ENCODE assay signal across 17 cellular contexts in the genomic region with DNA sequence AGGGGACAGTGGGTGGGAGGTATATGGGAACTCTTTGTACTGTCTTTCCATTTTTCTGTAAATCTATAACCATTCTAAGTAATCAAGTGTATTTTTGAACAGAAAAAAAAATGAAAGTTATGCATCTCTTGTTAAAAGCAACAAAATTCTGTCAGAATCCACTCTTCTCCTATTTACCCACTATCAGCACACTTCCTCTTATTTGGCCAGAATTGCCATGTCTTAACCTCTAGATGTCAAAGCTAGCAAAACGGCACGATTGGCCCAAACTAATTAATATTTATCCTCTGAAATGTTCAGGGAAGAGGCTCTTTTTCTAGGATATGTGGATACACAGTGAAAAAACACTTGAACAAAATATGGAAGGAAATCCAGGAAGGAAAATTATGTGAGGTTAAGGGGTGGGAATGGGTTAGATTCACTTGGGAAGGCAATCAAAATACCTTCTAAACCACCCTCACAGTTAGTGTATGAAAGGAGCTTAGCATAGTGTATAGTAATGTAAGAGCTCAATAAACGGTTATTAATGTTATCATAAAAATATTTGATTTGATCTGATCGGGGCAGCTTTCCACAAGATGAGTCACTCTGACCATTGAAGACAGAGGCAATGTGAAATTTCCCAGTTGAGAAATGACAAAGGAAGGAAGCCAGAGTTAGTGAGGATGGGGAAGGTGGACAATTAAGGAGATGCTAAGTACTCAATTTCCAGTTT. TPM values are rescaled to one million over a fixed set of nuclear protein-coding genes. Genes with fewer than 3 reads are reported as not detected.
A peak's percentile ranks its signal among the peaks of the same experiment; 100 is the strongest.
DNase-seq lines count a peak whose midpoint lies in the region; ATAC-seq, FAIRE-seq and TF ChIP-seq lines count a peak whose summit lies in the region.
"Had no signal": no experiment of that assay in that cellular context is flagged by ENCODE, and none has a peak within 500 bp of the region (broad histone marks: within the 10 kb centered on the region; RNA-seq: fewer than 3 reads in every experiment).

No MANE protein-coding gene starts in this region.

- H3K4me1 ChIP-seq in endothelial cell of umbilical vein (ENCODE audit: control insufficient read depth, extremely low read depth, insufficient read depth, low read length) = no peaks in the 10 kb centered on the region
- H3K4me1 ChIP-seq: HAP-1, SJSA1 had no signal

- dilution Hi-C loops in endothelial cell of umbilical vein (cut with MboI; ENCODE audit: extremely low pct_ligation_motif_present, low sequenced_read_pairs) = no loop called here

- no peaks in the 10 kb centered on the region for H3K36me3 ChIP-seq in endothelial cell of umbilical vein (ENCODE audit: control insufficient read depth in 2 of 2, extremely low read depth in 1 of 2, insufficient read depth in 2 of 2, low read length in 2 of 2)
- H3K36me3 ChIP-seq: HAP-1, SJSA1 had no signal

- peak; percentile 38 for DNase-seq in CD1c-positive myeloid dendritic cell (ENCODE audit: extremely low spot score)
- no peak for DNase-seq in GM12892 (ENCODE audit: insufficient read length)
- DNase-seq in OCI-M1 (lab: John Stamatoyannopoulos, UW) = peak; percentile 6
- DNase-seq in endothelial cell of umbilical vein (ENCODE audit: low read depth, low spot score) = no peak
- no peak for DNase-seq in NCI-H2081 treated with DMSO at 0.1 percent for 48 hours (lab: John Stamatoyannopoulos, UW)
- no peak for DNase-seq in stimulated activated naive CD4-positive, alpha-beta T cell (lab: John Stamatoyannopoulos, UW)
- DNase-seq in GDM1 (lab: John Stamatoyannopoulos, UW) = no peak
- DNase-seq: CD4-positive, alpha-beta memory T cell; DND-41; NCI-H187 treated with DMSO at 0.1 percent for 48 hours; NCI-H2171 treated with DMSO at 0.1 percent for 48 hours; NCI-H82; T-helper 1 cell had no signal

- TF ChIP-seq POLR2A in GM12892 (IDR thresholded peaks at IDR 0.05; ENCODE audit: low read depth, low read length) (no peak), endothelial cell of umbilical vein (IDR thresholded peaks at IDR 0.05; ENCODE audit: low read depth, low read length) (no peak)

- no peak overlapping the region for H3K4me3 ChIP-seq in endothelial cell of umbilical vein (replicated peaks in 1 of 3; ENCODE audit: insufficient read depth in 1 of 3, low read depth in 1 of 3, low read length in 3 of 3)
- H3K4me3 ChIP-seq: HAP-1, SJSA1 had no signal

- intact Hi-C loops in endothelial cell of umbilical vein (cut with micrococcal nuclease) = no loop called here

- H3K9me3 ChIP-seq in endothelial cell of umbilical vein (replicated peaks; ENCODE audit: control insufficient read depth, insufficient read depth, low read length) = no peaks in the 10 kb centered on the region
- H3K9me3 ChIP-seq: HAP-1, SJSA1 had no signal

- ATAC-seq in HG03039 (IDR thresholded peaks at IDR 0.05; ENCODE audit: unreplicated experiment) = no peak

- no peaks in the 10 kb centered on the region for H3K79me2 ChIP-seq in endothelial cell of umbilical vein (ENCODE audit: control insufficient read depth, insufficient read depth, low read length)

- no peak overlapping the region for H3K27ac ChIP-seq in endothelial cell of umbilical vein (ENCODE audit: insufficient read depth, low read depth, low read length)
- H3K27ac ChIP-seq: SJSA1 had no signal

- POLR2A ChIA-PET in endothelial cell of umbilical vein (lab: Charles Lee) = no interaction called here

- no peak for TF ChIP-seq CTCF in endothelial cell of umbilical vein (IDR thresholded peaks at IDR 0.05; ENCODE audit: extremely low read depth in 1 of 2, insufficient read depth in 1 of 2, low read depth in 1 of 2, low read length in 2 of 2)

- H3K9me1 ChIP-seq in endothelial cell of umbilical vein (replicated peaks; ENCODE audit: control insufficient read depth, extremely low read depth, insufficient read depth, low read length) = no peaks in the 10 kb centered on the region

- H3K9ac ChIP-seq in endothelial cell of umbilical vein (replicated peaks; ENCODE audit: extremely low read depth, insufficient read depth, low read length) = no peak overlapping the region

- H3K4me2 ChIP-seq in endothelial cell of umbilical vein (ENCODE audit: insufficient read depth, low read length) = no peak overlapping the region

- CTCF ChIA-PET in endothelial cell of umbilical vein (lab: Charles Lee) = no interaction called here

- no TSS peak for BruUV-seq in endothelial cell of umbilical vein (replicated peaks; lab: Mats Ljungman, UMichigan)

- H4K20me1 ChIP-seq in endothelial cell of umbilical vein (replicated peaks; ENCODE audit: control insufficient read depth, extremely low read depth, insufficient read depth, low read length) = no peaks in the 10 kb centered on the region

- no peak overlapping the region for H2AFZ ChIP-seq in endothelial cell of umbilical vein (ENCODE audit: low read depth, low read length)

- peak; percentile 48 for FAIRE-seq in GM12892 (lab: Jason Lieb, UNC)
- FAIRE-seq in endothelial cell of umbilical vein (lab: Jason Lieb, UNC) = peak; percentile 42
- FAIRE-seq: HTR-8/SVneo had no signal

- no peaks in the 10 kb centered on the region for H3K27me3 ChIP-seq in endothelial cell of umbilical vein (ENCODE audit: control insufficient read depth in 2 of 2, insufficient read depth in 2 of 2, low read length in 2 of 2)
- H3K27me3 ChIP-seq: SJSA1 had no signal

TF ChIP-seq in endothelial cell of umbilical vein, 7 proteins besides CTCF, POLR2A, EP300 and RAD21:
- no peak for TF ChIP-seq JUN (IDR thresholded peaks at IDR 0.05; ENCODE audit: borderline replicate concordance, insufficient read depth, insufficient read length, low read depth)
- peak; percentile 37 for TF ChIP-seq FOS (IDR thresholded peaks at IDR 0.05; ENCODE audit: borderline replicate concordance, insufficient read depth, low read length)

RNA-seq across cellular contexts. Expression of gene TGFBR2, which starts 20.2 kb away (rescaled TPM):
- polyA plus RNA-seq in GM12892 (2012; ENCODE audit: missing spikeins) = 0.15 TPM
- total RNA-seq in endothelial cell of umbilical vein = 250 and 259 TPM in 2 replicates
- 203 and 227 TPM in 2 replicates for polyA plus RNA-seq in endothelial cell of umbilical vein
- polyA plus RNA-seq in endothelial cell of umbilical vein (2011; cell fraction: cytosol; rRNA removed) = 180 and 183 TPM in 2 replicates
- polyA plus RNA-seq in endothelial cell of umbilical vein (2011; cell fraction: nucleus; rRNA removed) = 156 and 180 TPM in 2 replicates
- polyA plus RNA-seq in endothelial cell of umbilical vein (2012) = 157 and 193 TPM in 2 replicates
- 448 and 461 TPM in 2 replicates for polyA minus RNA-seq in endothelial cell of umbilical vein
- polyA minus RNA-seq in endothelial cell of umbilical vein (2011; cell fraction: cytosol; rRNA and poly(A)+ RNA removed) = 8.2 TPM
- 268 and 339 TPM in 2 replicates for polyA minus RNA-seq in endothelial cell of umbilical vein (2011; cell fraction: nucleus; rRNA and poly(A)+ RNA removed)

Comparison
In these comparisons a context has a peak if more than half of its experiments do, and no peak if none do; other contexts are left out.
1. DNase-seq: peak in CD1c-positive myeloid dendritic cell (single experiment) and OCI-M1 (single experiment); none in GM12892 (single experiment), endothelial cell of umbilical vein (single experiment), NCI-H2081 treated with DMSO at 0.1 percent for 48 hours (single experiment), stimulated activated naive CD4-positive, alpha-beta T cell (0 of 6) and GDM1 (single experiment).